Comparison of ENCODE assay signal across 19 cellular contexts in genomic region chr1:43542515-43543458, GRCh38. TPM values are rescaled to one million over a fixed set of nuclear protein-coding genes. Genes with fewer than 3 reads are reported as not detected.
DNase-seq lines count a peak whose midpoint lies in the region; ATAC-seq, FAIRE-seq and TF ChIP-seq lines count a peak whose summit lies in the region.
"Had no signal": no experiment of that assay in that cellular context is flagged by ENCODE, and none has a peak within 500 bp of the region (broad histone marks: within the 10 kb centered on the region; RNA-seq: fewer than 3 reads in every experiment).

No MANE protein-coding gene starts in this region.

- H3K36me3 ChIP-seq in kidney (ENCODE audit: control insufficient read depth in 1 of 2, insufficient read depth in 2 of 2, low read length in 2 of 2) (peaks cover 4 to 10% of the 10 kb centered on the region in 2 donors), rectal smooth muscle tissue (ENCODE audit: control insufficient read depth, insufficient read depth, low read length) (peaks cover 3% of the 10 kb centered on the region), upper lobe of right lung (no peaks in the 10 kb centered on the region)

- H3K27ac ChIP-seq in kidney (ENCODE audit: low read depth in 2 of 2, low read length in 2 of 2) (peak overlapping the region; percentile 1 to 68), rectal smooth muscle tissue (ENCODE audit: low read depth, low read length) (peak overlapping the region; percentile 82), upper lobe of right lung (peak overlapping the region; percentile 6)
- H3K27ac ChIP-seq: BLaER1 had no signal

- H3K4me3 ChIP-seq in kidney (ENCODE audit: low read length in 2 of 2) (no peak overlapping the region), rectal smooth muscle tissue (ENCODE audit: low read length) (no peak overlapping the region), upper lobe of right lung (no peak overlapping the region)
- H3K4me3 ChIP-seq: BLaER1 had no signal

- DNase-seq in Right ventricle myocardium inferior (ENCODE audit: missing footprints): peak; percentile 43
- no peak for DNase-seq in cardiac septum (ENCODE audit: low spot score)
- peak; percentile 57 for DNase-seq in kidney
- DNase-seq in upper lobe of right lung: no peak
- DNase-seq in NCI-H128 (lab: John Stamatoyannopoulos, UW; ENCODE audit: unreplicated experiment): no peak
- DNase-seq: activated CD8-positive, alpha-beta T cell treated with anti-CD3 and anti-CD28 coated beads for 36 hours; activated T-cell treated with anti-CD3 and anti-CD28 coated beads, Interleukin-2, amount 50 U/mL, for 24 hours; GDM1; glutamatergic neuron; Karpas-422; NCI-H1105; retina; stimulated activated naive CD8-positive, alpha-beta T cell treated with anti-CD3 and anti-CD28 coated beads, Interleukin-15, Interleukin-2, amounts not matched to agents 100 U/mL and 50 U/mL, for 24 hours had no signal

- intact Hi-C loops in Right ventricle myocardium inferior (cut with DNase I): no loop called here
- intact Hi-C loops in cardiac septum (cut with DNase I): loop anchor here (5.0 kb wide), 1 partner anchor 105 kb away; no protein-coding TSS in a partner anchor
- intact Hi-C loops in kidney (cut with DNase I): no loop called here
- intact Hi-C loops in upper lobe of right lung (cut with DNase I): no loop called here

- H3K27me3 ChIP-seq in rectal smooth muscle tissue (ENCODE audit: control insufficient read depth, insufficient read depth, low read length) (no peaks in the 10 kb centered on the region), upper lobe of right lung (no peaks in the 10 kb centered on the region)
- H3K27me3 ChIP-seq: BLaER1 had no signal

- no peak for TF ChIP-seq CTCF in kidney (IDR thresholded peaks at IDR 0.05; ENCODE audit: borderline replicate concordance, extremely low read depth, insufficient read depth)
- TF ChIP-seq CTCF in upper lobe of right lung (IDR thresholded peaks at IDR 0.05): no peak

- peak overlapping the region in 1 of 2 donors; percentile 52 for H3K9ac ChIP-seq in kidney (ENCODE audit: low read length in 2 of 2)
- H3K9ac ChIP-seq in rectal smooth muscle tissue (ENCODE audit: low read length): no peak overlapping the region
- H3K9ac ChIP-seq: BLaER1 had no signal

- H3K9me3 ChIP-seq in kidney (ENCODE audit: control insufficient read depth in 1 of 2, low read length in 2 of 2) (no peaks in the 10 kb centered on the region), upper lobe of right lung (no peaks in the 10 kb centered on the region)
- H3K9me3 ChIP-seq: BLaER1 had no signal

- peaks cover 35 to 37% of the 10 kb centered on the region in 2 donors for H3K4me1 ChIP-seq in kidney (ENCODE audit: control insufficient read depth in 1 of 2, insufficient read depth in 1 of 2, low read depth in 1 of 2, low read length in 2 of 2)
- H3K4me1 ChIP-seq in rectal smooth muscle tissue (ENCODE audit: control insufficient read depth, insufficient read depth, low read length): peaks cover 13% of the 10 kb centered on the region
- H3K4me1 ChIP-seq in upper lobe of right lung: peaks cover 15% of the 10 kb centered on the region

- FAIRE-seq in kidney (lab: Jason Lieb, UNC): no peak

- ATAC-seq in Right ventricle myocardium inferior: no peak
- ATAC-seq in upper lobe of right lung: no peak
- no peak for ATAC-seq in HG03432 (IDR thresholded peaks at IDR 0.05; ENCODE audit: unreplicated experiment)
- no peak for ATAC-seq in GM18861 (IDR thresholded peaks at IDR 0.05; ENCODE audit: unreplicated experiment)
- ATAC-seq: activated CD8-positive, alpha-beta T cell treated with anti-CD3 and anti-CD28 coated beads for 36 hours; natural killer cell treated with Interleukin-12 subunit alpha and Interleukin-12 subunit beta and Interleukin-15 and Interleukin-18, amount 100 ng/mL, for 72 hours; stimulated activated naive CD8-positive, alpha-beta T cell treated with anti-CD3 and anti-CD28 coated beads, Interleukin-15, Interleukin-2, amounts not matched to agents 100 U/mL and 50 U/mL, for 24 hours; WTC11 had no signal

RNA-seq across cellular contexts. Expression of gene PTPRF, which starts 12.1 kb away (rescaled TPM):
- total RNA-seq in Right ventricle myocardium inferior: 7.7 TPM
- 9.1 TPM for total RNA-seq in cardiac septum
- 197 TPM for total RNA-seq in kidney
- polyA plus RNA-seq in kidney (ENCODE audit: insufficient read depth, low read depth, low replicate concordance): 39.5 TPM
- 199 TPM for total RNA-seq in upper lobe of right lung

Comparison
In these comparisons a context has a peak if more than half of its experiments do, and no peak if none do; other contexts are left out.
1. DNase-seq: peak in Right ventricle myocardium inferior (single experiment) and kidney (single experiment); none in cardiac septum (single experiment), upper lobe of right lung (single experiment) and NCI-H128 (single experiment).
2. H3K27ac ChIP-seq: peak in every context shown above with its lines; median percentile 82 in rectal smooth muscle tissue; 34 in kidney; 6 in upper lobe of right lung.
3. RNA of gene PTPRF, which starts 12.1 kb away (total RNA-seq): 199 TPM in upper lobe of right lung (single experiment) and 197 TPM in kidney (single experiment); 9.1 TPM in cardiac septum (single experiment) and 7.7 TPM in Right ventricle myocardium inferior (single experiment); every median in the first group is over 10 times any median in the second.